In genomic region chr7:78055160-78055559, GRCh38 we compare ENCODE assay signal across 18 cellular contexts.
"Had no signal": no experiment of that assay in that cellular context is flagged by ENCODE, and none has a peak within 500 bp of the region (broad histone marks: within the 10 kb centered on the region; RNA-seq: fewer than 3 reads in every experiment).

No MANE protein-coding gene starts in this region.

- H3K4me1 ChIP-seq: gastroesophageal sphincter, parathyroid adenoma, vagina had no signal

- H2AFZ ChIP-seq: parathyroid adenoma had no signal

- ATAC-seq: activated T-helper 17 cell treated with anti-CD3 and anti-CD28 coated beads, Interleukin-2, amount 50 U/mL, for 72 hours; gastroesophageal sphincter; stimulated activated naive B cell treated with anti-CD40 and anti-IgM and Interleukin-4, amounts not matched to agents 10 μg/mL and 1 μg/mL and 100 μg/mL, for 72 hours had no signal

- H3K36me3 ChIP-seq: brain microvascular endothelial cell, gastroesophageal sphincter, tibial artery, vagina had no signal

- H3K27ac ChIP-seq: brain microvascular endothelial cell, gastroesophageal sphincter, parathyroid adenoma, tibial artery, vagina, VCaP had no signal

- FAIRE-seq: islet of Langerhans had no signal

- H3K4me1 Mint-ChIP-seq: activated T-helper 17 cell treated with anti-CD3 and anti-CD28 coated beads, Interleukin-2, amount 50 U/mL, for 72 hours had no signal

- H3K9me3 ChIP-seq: gastroesophageal sphincter, tibial artery, vagina had no signal

- H3K4me3 Mint-ChIP-seq: activated T-helper 17 cell treated with anti-CD3 and anti-CD28 coated beads, Interleukin-2, amount 50 U/mL, for 72 hours; dendritic cell treated with granulocyte-macrophage colony-stimulating factor and Interleukin-4, amounts not matched to agents 40 ng/mL and 50 ng/mL, for 4 days; stimulated activated naive B cell treated with anti-CD40 and anti-IgM and Interleukin-4, amounts not matched to agents 10 μg/mL and 1 μg/mL and 100 μg/mL, for 72 hours had no signal

- H3K9me3 Mint-ChIP-seq: activated T-helper 17 cell treated with anti-CD3 and anti-CD28 coated beads, Interleukin-2, amount 50 U/mL, for 72 hours; dendritic cell treated with granulocyte-macrophage colony-stimulating factor and Interleukin-4, amounts not matched to agents 40 ng/mL and 50 ng/mL, for 4 days; stimulated activated naive B cell treated with anti-CD40 and anti-IgM and Interleukin-4, amounts not matched to agents 10 μg/mL and 1 μg/mL and 100 μg/mL, for 72 hours had no signal

- H3K9ac ChIP-seq: parathyroid adenoma had no signal

- H3K36me3 Mint-ChIP-seq: stimulated activated naive B cell treated with anti-CD40 and anti-IgM and Interleukin-4, amounts not matched to agents 10 μg/mL and 1 μg/mL and 100 μg/mL, for 72 hours had no signal

- H3K27ac Mint-ChIP-seq: activated T-helper 17 cell treated with anti-CD3 and anti-CD28 coated beads, Interleukin-2, amount 50 U/mL, for 72 hours; dendritic cell treated with granulocyte-macrophage colony-stimulating factor and Interleukin-4, amounts not matched to agents 40 ng/mL and 50 ng/mL, for 4 days; stimulated activated naive B cell treated with anti-CD40 and anti-IgM and Interleukin-4, amounts not matched to agents 10 μg/mL and 1 μg/mL and 100 μg/mL, for 72 hours had no signal

- H3K4me3 ChIP-seq: gastroesophageal sphincter, lung, tibial artery, vagina had no signal

- H3K27me3 ChIP-seq: brain microvascular endothelial cell, gastroesophageal sphincter, tibial artery, vagina had no signal

- H3K79me2 ChIP-seq: parathyroid adenoma had no signal

- DNase-seq: activated CD4-positive, alpha-beta T cell treated with anti-CD3 and anti-CD28 coated beads, Interleukin-2, amount 50 U/mL, for 48 hours; activated naive CD4-positive, alpha-beta T cell treated with Interleukin-2 at 50 U/mL for 16 hours; anterior cingulate cortex; brain microvascular endothelial cell; cerebellar nuclear complex; effector memory CD4-positive, alpha-beta T cell; midbrain; stimulated activated CD4-positive, alpha-beta T cell treated with anti-CD3 and anti-CD28 coated beads, Interleukin-2, amount 100 ng/mL, for 48 hours; stimulated activated naive B cell treated with anti-CD40 and anti-IgM and Interleukin-4, amounts not matched to agents 10 μg/mL and 1 μg/mL and 100 μg/mL, for 72 hours; tibial artery had no signal
